Comparison of ENCODE assay signal across 1 cellular context in the genomic region with DNA sequence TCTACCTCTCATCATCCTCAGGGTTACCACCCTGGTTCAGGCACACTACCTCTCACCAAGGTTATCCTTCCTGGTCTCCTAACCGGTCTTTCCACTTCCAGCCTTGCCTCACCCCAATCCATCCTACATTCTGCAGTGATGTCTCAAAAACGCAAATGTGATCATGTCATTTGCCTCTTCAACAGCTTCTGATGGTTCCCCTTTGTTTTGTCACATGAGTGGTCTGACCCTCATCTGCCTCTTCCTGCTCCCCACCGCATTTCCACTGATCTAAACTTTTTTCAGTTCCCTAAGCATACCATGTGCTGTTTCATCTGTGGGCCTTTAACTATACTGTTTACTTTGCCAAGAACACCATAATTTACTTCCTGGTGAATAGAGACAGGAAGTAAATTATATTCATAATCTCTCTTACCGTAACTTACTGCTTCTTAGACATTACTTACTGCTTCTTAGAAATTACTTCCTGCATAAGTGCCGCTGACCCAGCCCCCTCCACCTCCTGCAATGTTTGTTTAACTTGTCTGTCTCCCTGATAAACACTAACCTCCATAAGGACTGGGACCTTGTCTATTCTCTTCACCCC.
TF ChIP-seq lines count a peak whose summit lies in the region.

No MANE protein-coding gene starts in this region.

TF ChIP-seq in HepG2, 621 proteins besides CTCF, POLR2A, EP300 and RAD21 (continued from another document):
- TF ChIP-seq, protein P1, sequence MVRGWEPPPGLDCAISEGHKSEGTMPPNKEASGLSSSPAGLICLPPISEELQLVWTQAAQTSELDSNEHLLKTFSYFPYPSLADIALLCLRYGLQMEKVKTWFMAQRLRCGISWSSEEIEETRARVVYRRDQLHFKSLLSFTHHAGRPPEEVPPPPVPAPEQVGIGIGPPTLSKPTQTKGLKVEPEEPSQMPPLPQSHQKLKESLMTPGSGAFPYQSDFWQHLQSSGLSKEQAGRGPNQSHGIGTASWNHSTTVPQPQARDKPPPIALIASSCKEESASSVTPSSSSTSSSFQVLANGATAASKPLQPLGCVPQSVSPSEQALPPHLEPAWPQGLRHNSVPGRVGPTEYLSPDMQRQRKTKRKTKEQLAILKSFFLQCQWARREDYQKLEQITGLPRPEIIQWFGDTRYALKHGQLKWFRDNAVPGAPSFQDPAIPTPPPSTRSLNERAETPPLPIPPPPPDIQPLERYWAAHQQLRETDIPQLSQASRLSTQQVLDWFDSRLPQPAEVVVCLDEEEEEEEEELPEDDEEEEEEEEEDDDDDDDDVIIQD (CRISPR knock-in tag; IDR thresholded peaks at IDR 0.05; ENCODE audit: low read depth): no peak
- no peak for TF ChIP-seq ZNF383 (CRISPR knock-in tag; IDR thresholded peaks at IDR 0.05; ENCODE audit: borderline replicate concordance)
- TF ChIP-seq PAF1 (CRISPR knock-in tag; IDR thresholded peaks at IDR 0.05): no peak
- TF ChIP-seq ZNF761 (CRISPR knock-in tag; conservative IDR thresholded peaks at IDR 0.05): no peak
- no peak for TF ChIP-seq ARNT2 (CRISPR knock-in tag; IDR thresholded peaks at IDR 0.05; ENCODE audit: low read depth)
- TF ChIP-seq HOXA7 (CRISPR knock-in tag; IDR thresholded peaks at IDR 0.05): no peak
- no peak for TF ChIP-seq ATF7 (IDR thresholded peaks at IDR 0.05)
- TF ChIP-seq ATF7 (CRISPR knock-in tag; IDR thresholded peaks at IDR 0.05): no peak
- TF ChIP-seq MED13 (CRISPR knock-in tag; IDR thresholded peaks at IDR 0.05): no peak
- TF ChIP-seq MEIS2 (CRISPR knock-in tag; IDR thresholded peaks at IDR 0.05): no peak
- TF ChIP-seq MIER2 (CRISPR knock-in tag; IDR thresholded peaks at IDR 0.05): no peak
- TF ChIP-seq, protein P2, sequence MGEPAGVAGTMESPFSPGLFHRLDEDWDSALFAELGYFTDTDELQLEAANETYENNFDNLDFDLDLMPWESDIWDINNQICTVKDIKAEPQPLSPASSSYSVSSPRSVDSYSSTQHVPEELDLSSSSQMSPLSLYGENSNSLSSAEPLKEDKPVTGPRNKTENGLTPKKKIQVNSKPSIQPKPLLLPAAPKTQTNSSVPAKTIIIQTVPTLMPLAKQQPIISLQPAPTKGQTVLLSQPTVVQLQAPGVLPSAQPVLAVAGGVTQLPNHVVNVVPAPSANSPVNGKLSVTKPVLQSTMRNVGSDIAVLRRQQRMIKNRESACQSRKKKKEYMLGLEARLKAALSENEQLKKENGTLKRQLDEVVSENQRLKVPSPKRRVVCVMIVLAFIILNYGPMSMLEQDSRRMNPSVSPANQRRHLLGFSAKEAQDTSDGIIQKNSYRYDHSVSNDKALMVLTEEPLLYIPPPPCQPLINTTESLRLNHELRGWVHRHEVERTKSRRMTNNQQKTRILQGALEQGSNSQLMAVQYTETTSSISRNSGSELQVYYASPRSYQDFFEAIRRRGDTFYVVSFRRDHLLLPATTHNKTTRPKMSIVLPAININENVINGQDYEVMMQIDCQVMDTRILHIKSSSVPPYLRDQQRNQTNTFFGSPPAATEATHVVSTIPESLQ (CRISPR knock-in tag; conservative IDR thresholded peaks at IDR 0.05): no peak
- TF ChIP-seq SALL2 (CRISPR knock-in tag; IDR thresholded peaks at IDR 0.05): no peak
- TF ChIP-seq ZNF10 (CRISPR knock-in tag; IDR thresholded peaks at IDR 0.05; ENCODE audit: borderline replicate concordance, low read depth): no peak
- TF ChIP-seq SP1 (IDR thresholded peaks at IDR 0.05): no peak
- no peak for TF ChIP-seq SP1 (CRISPR knock-in tag; IDR thresholded peaks at IDR 0.05)
- TF ChIP-seq BHLHE40 (IDR thresholded peaks at IDR 0.05; ENCODE audit: low read length): no peak
- no peak for TF ChIP-seq KDM5A (IDR thresholded peaks at IDR 0.05; ENCODE audit: borderline replicate concordance, low read length)
- TF ChIP-seq MXD4 (CRISPR knock-in tag; IDR thresholded peaks at IDR 0.05): no peak
